In genomic region chr15:65824031-65824743, GRCh38 we compare ENCODE assay signal across 8 cellular contexts. TPM values are rescaled to one million over a fixed set of nuclear protein-coding genes. Genes with fewer than 3 reads are reported as not detected.
A peak's percentile ranks its signal among the peaks of the same experiment; 100 is the strongest.
DNase-seq lines count a peak whose midpoint lies in the region; ATAC-seq and TF ChIP-seq lines count a peak whose summit lies in the region.

No MANE protein-coding gene starts in this region.

- no peaks in the 10 kb centered on the region for H3K9me2 ChIP-seq in OCI-LY7 (ENCODE audit: insufficient read depth, low read length)

- peak; percentile 60 for TF ChIP-seq CTCF in Calu3 (IDR thresholded peaks at IDR 0.05; ENCODE audit: unreplicated experiment)
- TF ChIP-seq CTCF in HL-60 (IDR thresholded peaks at IDR 0.05; ENCODE audit: insufficient read depth, low read length): peak; percentile 55
- peak; percentile 71 for TF ChIP-seq CTCF in OCI-LY7 (conservative IDR thresholded peaks at IDR 0.05; ENCODE audit: low read length)
- TF ChIP-seq CTCF in colonic mucosa (IDR thresholded peaks at IDR 0.05): peak; percentile 57
- peak; percentile 77 for TF ChIP-seq CTCF in type B pancreatic cell (conservative IDR thresholded peaks at IDR 0.05)

- intact Hi-C loops in Calu3 (cut with micrococcal nuclease; ENCODE audit: unreplicated experiment): no loop called here
- intact Hi-C loops in OCI-LY7 (cut with micrococcal nuclease; ENCODE audit: unreplicated experiment): no loop called here
- intact Hi-C loops in colonic mucosa (cut with DNase I): loop anchor here (10.0 kb wide), 1 partner anchor 179 kb away; no protein-coding TSS in a partner anchor

- CTCF ChIA-PET in Calu3 (lab: Charles Lee) (interaction anchor here (0.6 to 1.9 kb wide), 8 partner anchors 8 to 212 kb away, joined by 3 to 7 read pairs (median 4); partner anchors contain the start of gene RAB11A), OCI-LY7 (lab: Charles Lee; ENCODE audit: unreplicated experiment) (interaction anchor here (0.9 to 1.6 kb wide), 2 partner anchors 8 to 11 kb away, joined by 3 to 5 read pairs; no protein-coding TSS in a partner anchor)

- H3K4me3 ChIP-seq in HL-60 (replicated peaks; ENCODE audit: insufficient read depth, low read length): no peak overlapping the region
- no peak overlapping the region for H3K4me3 ChIP-seq in OCI-LY7 (ENCODE audit: low read depth, low read length, poor library complexity, severe bottlenecking)
- H3K4me3 ChIP-seq in colonic mucosa: no peak overlapping the region

- H3K4me1 ChIP-seq in OCI-LY7 (ENCODE audit: insufficient read depth, low read length, poor library complexity, severe bottlenecking) (peaks cover 18% of the 10 kb centered on the region), colonic mucosa (no peaks in the 10 kb centered on the region)

- no peaks in the 10 kb centered on the region for H4K20me1 ChIP-seq in OCI-LY7 (ENCODE audit: insufficient read depth, low read length)

- H3K4me1 Mint-ChIP-seq in Calu3 (ENCODE audit: low read depth, unreplicated experiment) (peaks cover 27% of the 10 kb centered on the region), type B pancreatic cell (ENCODE audit: unreplicated experiment) (peaks cover 20% of the 10 kb centered on the region)

- H3K4me3 Mint-ChIP-seq in Calu3 (ENCODE audit: low read depth, unreplicated experiment) (no peak overlapping the region), type B pancreatic cell (no peak overlapping the region)

- H3K9me3 Mint-ChIP-seq in Calu3 (ENCODE audit: low read depth, unreplicated experiment): no peaks in the 10 kb centered on the region
- H3K9me3 Mint-ChIP-seq in type B pancreatic cell: no peaks in the 10 kb centered on the region

- ATAC-seq in left lobe of liver (peak; percentile 97), HG02973 (IDR thresholded peaks at IDR 0.05; ENCODE audit: unreplicated experiment) (no peak), GM18519 (IDR thresholded peaks at IDR 0.05; ENCODE audit: low FRiP score, unreplicated experiment) (no peak)

- H3K36me3 Mint-ChIP-seq in Calu3 (ENCODE audit: insufficient read depth, unreplicated experiment) (no peaks in the 10 kb centered on the region), type B pancreatic cell (no peaks in the 10 kb centered on the region)

- H3K36me3 ChIP-seq in OCI-LY7 (ENCODE audit: insufficient read depth, low read length) (no peaks in the 10 kb centered on the region), colonic mucosa (no peaks in the 10 kb centered on the region)

- no peak overlapping the region for H3K4me2 ChIP-seq in OCI-LY7 (ENCODE audit: low read length)

- no peak overlapping the region for H3K9ac ChIP-seq in colonic mucosa (ENCODE audit: low read depth in 2 of 2, low read length in 2 of 2)

- H3K27ac Mint-ChIP-seq in Calu3 (ENCODE audit: unreplicated experiment) (no peak overlapping the region), type B pancreatic cell (no peak overlapping the region)

- H3K9me3 ChIP-seq in OCI-LY7 (ENCODE audit: low read length) (no peaks in the 10 kb centered on the region), colonic mucosa (no peaks in the 10 kb centered on the region)

- no TSS peak for BruUV-seq in Calu3 (replicated peaks; lab: Mats Ljungman, UMichigan)
- BruUV-seq in OCI-LY7 (replicated peaks; lab: Mats Ljungman, UMichigan): no TSS peak

- POLR2A ChIA-PET in OCI-LY7 (lab: Charles Lee): interaction anchor here (0.6 kb wide), 1 partner anchor 45 kb away, joined by 3 read pairs; the partner anchor contains the start of gene RAB11A

- H3K27me3 ChIP-seq in HL-60 (ENCODE audit: insufficient read depth, poor library complexity, severe bottlenecking): no peaks in the 10 kb centered on the region
- no peaks in the 10 kb centered on the region for H3K27me3 ChIP-seq in colonic mucosa

- H3K27me3 Mint-ChIP-seq in Calu3 (ENCODE audit: unreplicated experiment) (no peaks in the 10 kb centered on the region), type B pancreatic cell (no peaks in the 10 kb centered on the region)

- H2AFZ ChIP-seq in OCI-LY7 (ENCODE audit: low read length): no peak overlapping the region

- peak; percentile 74 for DNase-seq in Calu3
- DNase-seq in HL-60 (ENCODE audit: low read depth in 1 of 2, low spot score in 1 of 2): peak in 1 of 2 experiments; percentile 44
- DNase-seq in OCI-LY7 (ENCODE audit: low spot score): peak; percentile 56
- DNase-seq in colonic mucosa: peak; percentile 67
- DNase-seq in left lobe of liver (ENCODE audit: low spot score): peak; percentile 59
- no peak for DNase-seq in type B pancreatic cell (ENCODE audit: extremely low spot score, unreplicated experiment)

- H3K27ac ChIP-seq in HL-60 (replicated peaks): no peak overlapping the region
- no peak overlapping the region for H3K27ac ChIP-seq in OCI-LY7 (ENCODE audit: low read depth, low read length, poor library complexity, severe bottlenecking)
- H3K27ac ChIP-seq in colonic mucosa: no peak overlapping the region

- H3K79me2 ChIP-seq in OCI-LY7 (ENCODE audit: insufficient read depth, low read depth, low read length): no peaks in the 10 kb centered on the region

RNA-seq across cellular contexts. Expression of gene DENND4A, which starts 32.1 kb away (rescaled TPM):
- 26.0 and 26.6 TPM in 2 replicates for total RNA-seq in Calu3 (2022)
- total RNA-seq in OCI-LY7 (2014; rRNA removed; shearing (Covaris generic)): 42.7 and 47.9 TPM in 2 replicates
- total RNA-seq in OCI-LY7 (2022): 86.5 and 96.3 TPM in 2 replicates
- total RNA-seq in colonic mucosa: 10 to 100 TPM; 15.7 to 21.8 TPM
- total RNA-seq in left lobe of liver: 10.7 TPM
- 13.4 and 13.6 TPM in 2 replicates for total RNA-seq in type B pancreatic cell (ENCODE audit: low replicate concordance)

RNA-seq across cellular contexts. Expression of gene RAB11A, which starts 45.1 kb away (rescaled TPM):
- total RNA-seq in Calu3 (2022): 404 and 407 TPM in 2 replicates
- 116 and 130 TPM in 2 replicates for total RNA-seq in OCI-LY7 (2014; rRNA removed; shearing (Covaris generic))
- 196 and 197 TPM in 2 replicates for total RNA-seq in OCI-LY7 (2022)
- total RNA-seq in colonic mucosa: 100 to 1,000 TPM; 299 to 377 TPM
- 54.2 TPM for total RNA-seq in left lobe of liver
- 266 and 484 TPM in 2 replicates for total RNA-seq in type B pancreatic cell (ENCODE audit: low replicate concordance)
